11 cellular contexts compared by ENCODE assay signal in the genomic region with DNA sequence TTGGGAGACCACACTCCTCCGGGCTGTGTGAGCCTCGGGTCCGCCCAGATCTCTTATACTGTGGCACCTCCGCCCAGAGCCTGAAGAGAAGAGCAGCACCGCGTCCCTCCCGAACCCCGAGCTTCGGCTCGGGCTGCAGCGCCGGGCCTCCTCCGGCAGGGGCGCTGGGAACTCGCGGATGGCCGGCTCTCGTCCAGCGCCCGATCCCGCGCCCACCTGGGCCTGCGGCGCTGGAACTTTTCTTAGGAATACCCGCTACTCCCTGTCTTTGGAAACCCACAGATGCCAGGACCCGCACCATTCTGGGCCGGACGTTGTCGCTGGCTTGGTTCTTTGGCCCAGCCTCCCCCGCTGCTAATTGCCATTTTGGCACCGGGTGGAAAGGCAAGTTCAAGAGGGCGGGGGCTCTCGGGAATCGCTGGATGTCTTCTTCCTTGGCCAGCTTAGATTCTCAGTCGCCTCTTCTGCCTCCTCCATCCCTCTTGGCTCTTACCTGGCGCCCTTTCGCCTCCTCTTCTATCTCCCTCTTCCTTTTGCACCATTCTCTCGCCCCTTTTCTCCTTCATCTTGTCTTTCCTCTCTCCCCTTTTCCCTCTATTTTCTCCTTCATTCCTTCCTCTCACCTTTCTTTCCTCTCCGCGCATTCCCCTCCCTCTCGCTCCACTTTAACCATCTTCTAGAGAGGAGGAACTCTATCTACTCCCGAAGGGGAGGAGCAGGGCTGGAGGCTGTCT. TPM values are rescaled to one million over a fixed set of nuclear protein-coding genes. Genes with fewer than 3 reads are reported as not detected.
DNase-seq lines count a peak whose midpoint lies in the region; ATAC-seq, FAIRE-seq and TF ChIP-seq lines count a peak whose summit lies in the region.
"Had no signal": no experiment of that assay in that cellular context is flagged by ENCODE, and none has a peak within 500 bp of the region (broad histone marks: within the 10 kb centered on the region; RNA-seq: fewer than 3 reads in every experiment).

No MANE protein-coding gene starts in this region.

- intact Hi-C loops in pancreas (cut with DNase I) = no loop called here

- no peak overlapping the region for H3K27ac ChIP-seq in pancreas
- H3K27ac ChIP-seq: skin epidermis had no signal

- no peaks in the 10 kb centered on the region for H3K36me3 ChIP-seq in pancreas

- FAIRE-seq in pancreas (lab: Jason Lieb, UNC) = no peak
- FAIRE-seq in GM19239 (lab: Jason Lieb, UNC) = no peak

- TF ChIP-seq CTCF in GM12865 (IDR thresholded peaks at IDR 0.05; ENCODE audit: insufficient read depth, low read depth, low read length, missing control alignments) (peak; percentile 38), LNCaP clone FGC (IDR thresholded peaks at IDR 0.05; ENCODE audit: control insufficient read depth, extremely low read depth, insufficient read depth) (peak; percentile 24; the same call in 1 of the 2 replicates), fibroblast of the aortic adventitia (IDR thresholded peaks at IDR 0.05; ENCODE audit: insufficient read depth, low read length) (peak; percentile 29), pancreas (IDR thresholded peaks at IDR 0.05) (peak in 1 of 4 donors; percentile 21)

- no peaks in the 10 kb centered on the region for H3K9me3 ChIP-seq in pancreas

- H3K27me3 ChIP-seq in pancreas = peaks cover 0 to 22% (median 6%) of the 10 kb centered on the region in 4 donors

- DNase-seq in GM12865 (ENCODE audit: low read depth) (no peak), LNCaP clone FGC (ENCODE audit: low read depth) (no peak), fibroblast of the aortic adventitia (ENCODE audit: low read depth) (no peak), pancreas (peak in 2 of 6 donors; percentile 47 to 59), SKM-1 treated with dmso at 0.1 percent for 144 hours (lab: John Stamatoyannopoulos, UW; ENCODE audit: unreplicated experiment) (no peak), NCI-H1105 treated with DMSO at 0.1 percent for 48 hours (lab: John Stamatoyannopoulos, UW) (no peak), GM19239 (ENCODE audit: insufficient read length, low spot score) (no peak)
- DNase-seq: activated CD4-positive, alpha-beta T cell treated with anti-CD3 and anti-CD28 coated beads, Interleukin-2, amount 10 ng/mL, durations not matched to agents 24 days and 14 days had no signal

- ATAC-seq in pancreas = peak in 3 of 4 donors; percentile 30 to 52 (median 49)
- ATAC-seq in HG02610 (IDR thresholded peaks at IDR 0.05; ENCODE audit: unreplicated experiment) = no peak

- WGBS in pancreas, 2 donors = 1 to 2% methylated on average over 31 to 42 of the region's 42 CpGs

- no peaks in the 10 kb centered on the region for H3K4me1 ChIP-seq in pancreas

- no peak overlapping the region for H3K4me3 ChIP-seq in GM12865 (ENCODE audit: low read depth, low read length)
- no peak overlapping the region for H3K4me3 ChIP-seq in LNCaP clone FGC (ENCODE audit: low read depth, low read length)
- H3K4me3 ChIP-seq in fibroblast of the aortic adventitia (ENCODE audit: low read depth, low read length) = peak overlapping the region; percentile 33
- H3K4me3 ChIP-seq in pancreas = no peak overlapping the region

RNA-seq across cellular contexts. Expression of a gene that starts 2.1 kb away (rescaled TPM):
- total RNA-seq in fibroblast of the aortic adventitia (ENCODE audit: low replicate concordance) = 0.16 and 0.27 TPM in 2 replicates
- not detected for total RNA-seq in pancreas
- under 1 TPM in 1 of 2 donors, not detected in 1; 0.02 TPM for polyA plus RNA-seq in pancreas
- total RNA-seq: activated CD4-positive, alpha-beta T cell treated with anti-CD3 and anti-CD28 coated beads, Interleukin-2, amount 10 ng/mL, durations not matched to agents 24 days and 14 days; LHCN-M2 had no signal
